In the genomic region with DNA sequence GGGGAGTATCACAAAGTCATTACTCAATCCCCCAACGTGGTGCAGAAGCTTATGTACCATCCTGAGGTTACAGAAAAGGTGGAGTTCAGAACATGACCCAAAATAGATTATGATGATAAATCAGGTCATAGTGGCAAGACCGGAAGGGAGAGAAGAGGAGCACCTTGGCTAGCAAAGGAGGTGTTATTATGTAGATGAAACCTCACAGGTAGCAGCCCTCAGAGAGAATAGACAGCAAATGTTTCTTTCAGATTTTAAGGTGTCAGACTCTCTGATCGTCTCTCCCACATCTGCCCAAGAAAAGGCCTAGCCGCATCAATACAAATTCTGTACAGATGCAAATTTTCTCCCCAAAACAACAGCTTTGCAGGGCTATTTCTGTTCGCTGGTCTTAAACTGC, we compare ENCODE assay signal across 13 cellular contexts.
DNase-seq lines count a peak whose midpoint lies in the region; ATAC-seq and TF ChIP-seq lines count a peak whose summit lies in the region.
"Had no signal": no experiment of that assay in that cellular context is flagged by ENCODE, and none has a peak within 500 bp of the region (broad histone marks: within the 10 kb centered on the region; RNA-seq: fewer than 3 reads in every experiment).

No MANE protein-coding gene starts in this region.

- no peak overlapping the region for H3K9ac ChIP-seq in HUES6 (ENCODE audit: low read length)
- H3K9ac ChIP-seq: BLaER1 treated with 17β-estradiol and CSF1 and Interleukin-3, amounts not matched to agents 10 nM and 100 nM had no signal

- peaks cover 30% of the 10 kb centered on the region for H3K4me1 ChIP-seq in DOHH2 (ENCODE audit: control insufficient read depth, low read length)
- H3K4me1 ChIP-seq in HUES6 (ENCODE audit: control insufficient read depth, insufficient read depth, low read length) = peaks cover 35% of the 10 kb centered on the region
- no peaks in the 10 kb centered on the region for H3K4me1 ChIP-seq in OCI-LY7 (ENCODE audit: insufficient read depth, low read length, poor library complexity, severe bottlenecking)
- H3K4me1 ChIP-seq: BLaER1 treated with 17β-estradiol and CSF1 and Interleukin-3, amounts not matched to agents 10 nM and 100 nM had no signal

- peak overlapping the region; percentile 31 for H3K27ac ChIP-seq in DOHH2 (ENCODE audit: low read depth, low read length)
- peak overlapping the region; percentile 57 for H3K27ac ChIP-seq in HUES6 (ENCODE audit: low read depth, low read length)
- H3K27ac ChIP-seq in OCI-LY7 (ENCODE audit: low read depth, low read length, poor library complexity, severe bottlenecking) = no peak overlapping the region
- H3K27ac ChIP-seq: BLaER1 treated with 17β-estradiol and CSF1 and Interleukin-3, amounts not matched to agents 10 nM and 100 nM had no signal

- H3K4me3 ChIP-seq in DOHH2 (ENCODE audit: low read length) = peak overlapping the region; percentile 17
- H3K4me3 ChIP-seq in HUES6 (ENCODE audit: low read depth, low read length) = no peak overlapping the region; the same call in 1 of the 2 replicates
- H3K4me3 ChIP-seq in OCI-LY7 (ENCODE audit: low read depth, low read length, poor library complexity, severe bottlenecking) = no peak overlapping the region
- H3K4me3 ChIP-seq: BLaER1 treated with 17β-estradiol and CSF1 and Interleukin-3, amounts not matched to agents 10 nM and 100 nM had no signal

- H3K27ac Mint-ChIP-seq in activated CD8-positive, alpha-beta memory T cell treated with anti-CD3 and anti-CD28 coated beads, Interleukin-2, amount 10 ng/mL, durations not matched to agents 7 days and 5 days = no peak overlapping the region
- H3K27ac Mint-ChIP-seq: CD4-positive, CD25-positive, alpha-beta regulatory T cell had no signal

- CTCF ChIA-PET in OCI-LY7 (lab: Charles Lee; ENCODE audit: unreplicated experiment) = no interaction called here
- CTCF ChIA-PET in activated CD8-positive, alpha-beta memory T cell treated with anti-CD3 and anti-CD28 coated beads, Interleukin-2, amount 10 ng/mL, durations not matched to agents 7 days and 5 days (lab: Charles Lee) = no interaction called here

- H3K4me1 Mint-ChIP-seq in activated CD8-positive, alpha-beta memory T cell treated with anti-CD3 and anti-CD28 coated beads, Interleukin-2, amount 10 ng/mL, durations not matched to agents 7 days and 5 days = no peaks in the 10 kb centered on the region
- H3K4me1 Mint-ChIP-seq: CD4-positive, CD25-positive, alpha-beta regulatory T cell had no signal

- H3K27me3 ChIP-seq in DOHH2 (ENCODE audit: control insufficient read depth, low read length) = no peaks in the 10 kb centered on the region
- H3K27me3 ChIP-seq in HUES6 (ENCODE audit: control insufficient read depth, insufficient read depth, low read length) = no peaks in the 10 kb centered on the region
- H3K27me3 ChIP-seq: BLaER1 treated with 17β-estradiol and CSF1 and Interleukin-3, amounts not matched to agents 10 nM and 100 nM had no signal

- H3K36me3 ChIP-seq in DOHH2 (ENCODE audit: control insufficient read depth, low read length) (no peaks in the 10 kb centered on the region), HUES6 (ENCODE audit: control insufficient read depth, insufficient read depth, low read length) (no peaks in the 10 kb centered on the region), OCI-LY7 (ENCODE audit: insufficient read depth, low read length) (no peaks in the 10 kb centered on the region)
- H3K36me3 ChIP-seq: BLaER1 treated with 17β-estradiol and CSF1 and Interleukin-3, amounts not matched to agents 10 nM and 100 nM had no signal

- H3K79me2 ChIP-seq in DOHH2 (ENCODE audit: control insufficient read depth, low read length) (no peaks in the 10 kb centered on the region), OCI-LY7 (ENCODE audit: insufficient read depth, low read depth, low read length) (no peaks in the 10 kb centered on the region)

- no peaks in the 10 kb centered on the region for H3K36me3 Mint-ChIP-seq in activated CD8-positive, alpha-beta memory T cell treated with anti-CD3 and anti-CD28 coated beads, Interleukin-2, amount 10 ng/mL, durations not matched to agents 7 days and 5 days
- H3K36me3 Mint-ChIP-seq: CD4-positive, CD25-positive, alpha-beta regulatory T cell had no signal

- peak overlapping the region; percentile 44 for H3K4me2 ChIP-seq in DOHH2 (ENCODE audit: low read length)
- H3K4me2 ChIP-seq in OCI-LY7 (ENCODE audit: low read length) = no peak overlapping the region
- H3K4me2 ChIP-seq: BLaER1 treated with 17β-estradiol and CSF1 and Interleukin-3, amounts not matched to agents 10 nM and 100 nM had no signal

- no peak for DNase-seq in OCI-LY7 (ENCODE audit: low spot score)
- DNase-seq in iPS DF 19.7 (ENCODE audit: low read depth, low spot score) = peak; percentile 15
- DNase-seq in pons (ENCODE audit: low spot score) = no peak
- DNase-seq in activated CD8-positive, alpha-beta memory T cell treated with anti-CD3 and anti-CD28 coated beads, Interleukin-2, amount 10 ng/mL, durations not matched to agents 7 days and 5 days = no peak
- no peak for DNase-seq in cortex of kidney (lab: John Stamatoyannopoulos, UW)
- DNase-seq: 8988T; CD4-positive, CD25-positive, alpha-beta regulatory T cell; DMS53; H7 had no signal

- H3K9me3 Mint-ChIP-seq in activated CD8-positive, alpha-beta memory T cell treated with anti-CD3 and anti-CD28 coated beads, Interleukin-2, amount 10 ng/mL, durations not matched to agents 7 days and 5 days (ENCODE audit: low read depth) = peaks cover 4% of the 10 kb centered on the region

- intact Hi-C loops in OCI-LY7 (cut with micrococcal nuclease; ENCODE audit: unreplicated experiment) = no loop called here

- BruUV-seq in OCI-LY7 (replicated peaks; lab: Mats Ljungman, UMichigan) = no TSS peak

- no peak for TF ChIP-seq CTCF in DOHH2 (IDR thresholded peaks at IDR 0.05; ENCODE audit: low read depth, low read length, poor library complexity, severe bottlenecking)
- no peak for TF ChIP-seq CTCF in OCI-LY7 (conservative IDR thresholded peaks at IDR 0.05; ENCODE audit: low read length)

- H3K9me3 ChIP-seq in DOHH2 (ENCODE audit: control insufficient read depth, insufficient read depth, low read length) (no peaks in the 10 kb centered on the region), HUES6 (ENCODE audit: control insufficient read depth, insufficient read depth, low read depth, low read length) (no peaks in the 10 kb centered on the region), OCI-LY7 (ENCODE audit: low read length) (no peaks in the 10 kb centered on the region)
- H3K9me3 ChIP-seq: BLaER1 treated with 17β-estradiol and CSF1 and Interleukin-3, amounts not matched to agents 10 nM and 100 nM had no signal

- no peaks in the 10 kb centered on the region for H4K20me1 ChIP-seq in DOHH2 (ENCODE audit: control insufficient read depth, insufficient read depth, low read depth, low read length)
- no peaks in the 10 kb centered on the region for H4K20me1 ChIP-seq in OCI-LY7 (ENCODE audit: insufficient read depth, low read length)
- H4K20me1 ChIP-seq: BLaER1 treated with 17β-estradiol and CSF1 and Interleukin-3, amounts not matched to agents 10 nM and 100 nM had no signal

- H3K4me3 Mint-ChIP-seq in activated CD8-positive, alpha-beta memory T cell treated with anti-CD3 and anti-CD28 coated beads, Interleukin-2, amount 10 ng/mL, durations not matched to agents 7 days and 5 days = no peak overlapping the region
- H3K4me3 Mint-ChIP-seq: CD4-positive, CD25-positive, alpha-beta regulatory T cell had no signal

- no peak for ATAC-seq in activated CD8-positive, alpha-beta memory T cell treated with anti-CD3 and anti-CD28 coated beads, Interleukin-2, amount 10 ng/mL, durations not matched to agents 7 days and 5 days
- no peak for ATAC-seq in HG03457 (IDR thresholded peaks at IDR 0.05; ENCODE audit: unreplicated experiment)

- H3K9me2 ChIP-seq in DOHH2 (replicated peaks; ENCODE audit: control insufficient read depth, low read length) (no peaks in the 10 kb centered on the region), OCI-LY7 (ENCODE audit: insufficient read depth, low read length) (no peaks in the 10 kb centered on the region)

- H3F3A ChIP-seq in DOHH2 (ENCODE audit: control insufficient read depth, insufficient read depth) = no peaks in the 10 kb centered on the region

- H3K27me3 Mint-ChIP-seq in activated CD8-positive, alpha-beta memory T cell treated with anti-CD3 and anti-CD28 coated beads, Interleukin-2, amount 10 ng/mL, durations not matched to agents 7 days and 5 days = no peaks in the 10 kb centered on the region
- H3K27me3 Mint-ChIP-seq: CD4-positive, CD25-positive, alpha-beta regulatory T cell had no signal

- H2AFZ ChIP-seq in OCI-LY7 (ENCODE audit: low read length) = peak overlapping the region; percentile 31; the same call in 1 of the 2 replicates

- POLR2A ChIA-PET in OCI-LY7 (lab: Charles Lee) = no interaction called here
